8 cellular contexts compared by ENCODE assay signal in genomic region chr7:29289156-29290021, GRCh38.
DNase-seq lines count a peak whose midpoint lies in the region; ATAC-seq and TF ChIP-seq lines count a peak whose summit lies in the region.

No MANE protein-coding gene starts in this region.

- peaks cover 17 to 25% (median 18%) of the 10 kb centered on the region in 3 donors for H3K4me1 Mint-ChIP-seq in IgD-negative memory B cell
- H3K4me1 Mint-ChIP-seq in CD8-positive, alpha-beta memory T cell: peaks cover 29 to 53% (median 52%) of the 10 kb centered on the region in 3 donors
- peaks cover 7% of the 10 kb centered on the region for H3K4me1 Mint-ChIP-seq in activated naive CD4-positive, alpha-beta T cell treated with anti-CD3 and anti-CD28 coated beads for 36 hours (ENCODE audit: low read depth)

- peak overlapping the region; percentile 73 to 84 (median 78) for H3K4me3 Mint-ChIP-seq in IgD-negative memory B cell
- H3K4me3 Mint-ChIP-seq in CD8-positive, alpha-beta memory T cell: peak overlapping the region in 1 of 7 donors; percentile 48
- no peak overlapping the region for H3K4me3 Mint-ChIP-seq in activated naive CD4-positive, alpha-beta T cell treated with anti-CD3 and anti-CD28 coated beads for 36 hours

- H3K27ac Mint-ChIP-seq in IgD-negative memory B cell: peak overlapping the region; percentile 31 to 80 (median 71)
- peak overlapping the region in 1 of 8 donors; percentile 75 for H3K27ac Mint-ChIP-seq in CD8-positive, alpha-beta memory T cell
- H3K27ac Mint-ChIP-seq in activated naive CD4-positive, alpha-beta T cell treated with anti-CD3 and anti-CD28 coated beads for 36 hours: no peak overlapping the region

- intact Hi-C loops in activated naive CD4-positive, alpha-beta T cell treated with anti-CD3 and anti-CD28 coated beads for 36 hours (cut with micrococcal nuclease): no loop called here
- intact Hi-C loops in lower lobe of right lung (cut with DNase I): no loop called here

- H3K27ac ChIP-seq in CD8-positive, alpha-beta memory T cell (ENCODE audit: low read depth, low read length): no peak overlapping the region
- no peak overlapping the region for H3K27ac ChIP-seq in lower lobe of right lung

- no peaks in the 10 kb centered on the region for H3K36me3 ChIP-seq in CD8-positive, alpha-beta memory T cell (ENCODE audit: insufficient read depth, low read length)
- no peaks in the 10 kb centered on the region for H3K36me3 ChIP-seq in lower lobe of right lung

- no peaks in the 10 kb centered on the region for H3K27me3 ChIP-seq in CD8-positive, alpha-beta memory T cell (ENCODE audit: insufficient read depth, low read length, poor library complexity, severe bottlenecking)
- H3K27me3 ChIP-seq in lower lobe of right lung (ENCODE audit: low read depth): no peaks in the 10 kb centered on the region

- peaks cover 14% of the 10 kb centered on the region for H3K27me3 Mint-ChIP-seq in IgD-negative memory B cell
- H3K27me3 Mint-ChIP-seq in CD8-positive, alpha-beta memory T cell: no peaks in the 10 kb centered on the region
- H3K27me3 Mint-ChIP-seq in activated naive CD4-positive, alpha-beta T cell treated with anti-CD3 and anti-CD28 coated beads for 36 hours (ENCODE audit: low read depth): peaks cover 10% of the 10 kb centered on the region

- H3K4me3 ChIP-seq in CD8-positive, alpha-beta memory T cell (ENCODE audit: low read length): no peak overlapping the region
- H3K4me3 ChIP-seq in lower lobe of right lung: no peak overlapping the region

- H3K9me3 ChIP-seq in CD8-positive, alpha-beta memory T cell (ENCODE audit: low read length): no peaks in the 10 kb centered on the region
- no peaks in the 10 kb centered on the region for H3K9me3 ChIP-seq in lower lobe of right lung

- no peak for TF ChIP-seq CTCF in lower lobe of right lung (IDR thresholded peaks at IDR 0.05)

- DNase-seq in DMS 273 (lab: John Stamatoyannopoulos, UW; ENCODE audit: unreplicated experiment) (peak; percentile 100), amygdala (lab: John Stamatoyannopoulos, UW) (peak in 50 of 56 donors; percentile 7 to 90 (median 45)), nucleus accumbens (lab: John Stamatoyannopoulos, UW) (peak in 49 of 56 donors; percentile 10 to 87 (median 44)), lower lobe of right lung (no peak)
- DNase-seq in CD8-positive, alpha-beta memory T cell: no peak
- DNase-seq in activated naive CD4-positive, alpha-beta T cell treated with anti-CD3 and anti-CD28 coated beads for 36 hours: no peak

- peaks cover 10% of the 10 kb centered on the region for H3K4me1 ChIP-seq in CD8-positive, alpha-beta memory T cell (ENCODE audit: insufficient read depth, low read length)
- no peaks in the 10 kb centered on the region for H3K4me1 ChIP-seq in lower lobe of right lung

- no peaks in the 10 kb centered on the region for H3K36me3 Mint-ChIP-seq in IgD-negative memory B cell
- H3K36me3 Mint-ChIP-seq in CD8-positive, alpha-beta memory T cell: peaks cover 0 to 5% (median 3%) of the 10 kb centered on the region in 3 donors
- no peaks in the 10 kb centered on the region for H3K36me3 Mint-ChIP-seq in activated naive CD4-positive, alpha-beta T cell treated with anti-CD3 and anti-CD28 coated beads for 36 hours (ENCODE audit: low read depth)

- POLR2A ChIA-PET in CD8-positive, alpha-beta memory T cell (lab: Charles Lee): no interaction called here

- CTCF ChIA-PET in CD8-positive, alpha-beta memory T cell (lab: Charles Lee): no interaction called here
- CTCF ChIA-PET in activated naive CD4-positive, alpha-beta T cell treated with anti-CD3 and anti-CD28 coated beads for 36 hours (lab: Charles Lee): no interaction called here

- peaks cover 0 to 1% (median 0%) of the 10 kb centered on the region in 3 donors for H3K9me3 Mint-ChIP-seq in IgD-negative memory B cell
- no peaks in the 10 kb centered on the region for H3K9me3 Mint-ChIP-seq in CD8-positive, alpha-beta memory T cell
- no peaks in the 10 kb centered on the region for H3K9me3 Mint-ChIP-seq in activated naive CD4-positive, alpha-beta T cell treated with anti-CD3 and anti-CD28 coated beads for 36 hours

- ATAC-seq in GM21381 (IDR thresholded peaks at IDR 0.05; ENCODE audit: unreplicated experiment): peak; percentile 73
- no peak for ATAC-seq in lower lobe of right lung

Comparison
In these comparisons a context has a peak if more than half of its experiments do, and no peak if none do; other contexts are left out.
1. DNase-seq: peak in DMS 273 (single experiment), amygdala (50 of 56) and nucleus accumbens (49 of 56); none in CD8-positive, alpha-beta memory T cell (0 of 5), activated naive CD4-positive, alpha-beta T cell treated with anti-CD3 and anti-CD28 coated beads for 36 hours (single experiment) and lower lobe of right lung (single experiment).